ENCODE assay signal across 26 cellular contexts in the genomic region with DNA sequence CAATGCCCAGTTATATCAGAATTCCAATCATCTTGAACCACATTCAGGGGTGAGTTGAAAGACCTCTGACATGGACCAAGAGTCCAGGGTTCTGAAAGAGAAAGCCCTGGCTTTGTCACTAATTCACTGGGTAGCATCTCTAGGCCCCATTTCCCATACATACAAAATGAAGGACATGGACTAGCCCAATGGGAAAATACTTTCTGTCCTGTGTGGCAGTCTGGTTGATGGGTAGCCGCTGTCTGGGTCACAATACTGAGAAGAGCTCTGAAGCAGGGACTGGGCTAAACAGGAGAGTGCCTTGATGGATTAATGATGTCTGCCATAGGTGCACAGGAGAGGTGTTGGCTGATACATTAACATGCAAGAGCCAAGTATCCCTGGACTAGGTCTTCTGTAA.
DNase-seq lines count a peak whose midpoint lies in the region; ATAC-seq and TF ChIP-seq lines count a peak whose summit lies in the region.
"Had no signal": no experiment of that assay in that cellular context is flagged by ENCODE, and none has a peak within 500 bp of the region (broad histone marks: within the 10 kb centered on the region; RNA-seq: fewer than 3 reads in every experiment).

No MANE protein-coding gene starts in this region.

- DNase-seq in right atrium auricular region (ENCODE audit: low spot score), result peak; percentile 26
- no peak for DNase-seq in left ventricle myocardium superior
- DNase-seq in esophagus muscularis mucosa (ENCODE audit: extremely low spot score), result peak; percentile 12
- DNase-seq in left lobe of liver (ENCODE audit: low spot score), result peak; percentile 4
- peak; percentile 51 for DNase-seq in osteocyte (ENCODE audit: extremely low spot score, unreplicated experiment)
- no peak for DNase-seq in NCI-H146 (lab: John Stamatoyannopoulos, UW)
- no peak for DNase-seq in SKM-1 treated with dmso at 0.1 percent for 144 hours (lab: John Stamatoyannopoulos, UW; ENCODE audit: unreplicated experiment)
- DNase-seq in upper lobe of right lung, result no peak
- DNase-seq: 8988T; ACHN; BE2C; C1 segment of cervical spinal cord; CD4-positive, alpha-beta memory T cell; CD4-positive, CD25-positive, alpha-beta regulatory T cell; CD8-positive, alpha-beta memory T cell; COR-L47; DMS 273 treated with DMSO at 0.1 percent for 48 hours; DMS153; DMS53; DMS79; DND-41; EL; GDM1 had no signal

- ATAC-seq in left ventricle myocardium superior (no peak), left lobe of liver (no peak), upper lobe of right lung (no peak)
- ATAC-seq: GM12878 had no signal

- no peaks in the 10 kb centered on the region for H3K27me3 Mint-ChIP-seq in osteocyte (ENCODE audit: unreplicated experiment)

- intact Hi-C loops in left ventricle myocardium superior (cut with micrococcal nuclease) (no loop called here), esophagus muscularis mucosa (cut with DNase I) (no loop called here), upper lobe of right lung (cut with DNase I) (no loop called here)

- TF ChIP-seq EP300 in esophagus muscularis mucosa (IDR thresholded peaks at IDR 0.05), result no peak

- no peak for TF ChIP-seq POLR2A in esophagus muscularis mucosa (IDR thresholded peaks at IDR 0.05; ENCODE audit: low read depth)

- no peaks in the 10 kb centered on the region for H3K4me1 Mint-ChIP-seq in osteocyte (ENCODE audit: unreplicated experiment)
- H3K4me1 Mint-ChIP-seq: CD14-positive monocyte; CD4-positive, alpha-beta memory T cell; CD4-positive, CD25-positive, alpha-beta regulatory T cell; CD8-positive, alpha-beta memory T cell had no signal

- H3K4me1 ChIP-seq in right atrium auricular region (no peaks in the 10 kb centered on the region), esophagus muscularis mucosa (no peaks in the 10 kb centered on the region), upper lobe of right lung (no peaks in the 10 kb centered on the region)
- H3K4me1 ChIP-seq: BE2C, BLaER1 had no signal

- H3K9me3 Mint-ChIP-seq in osteocyte (ENCODE audit: unreplicated experiment), result no peaks in the 10 kb centered on the region
- H3K9me3 Mint-ChIP-seq: CD4-positive, alpha-beta memory T cell; CD8-positive, alpha-beta memory T cell had no signal

- H3K9me3 ChIP-seq in right atrium auricular region, result no peaks in the 10 kb centered on the region
- H3K9me3 ChIP-seq in esophagus muscularis mucosa, result no peaks in the 10 kb centered on the region
- no peaks in the 10 kb centered on the region for H3K9me3 ChIP-seq in upper lobe of right lung
- H3K9me3 ChIP-seq: BE2C, BLaER1 had no signal

- no peak overlapping the region for H3K4me3 ChIP-seq in right atrium auricular region
- H3K4me3 ChIP-seq in esophagus muscularis mucosa, result no peak overlapping the region
- H3K4me3 ChIP-seq in upper lobe of right lung, result no peak overlapping the region
- H3K4me3 ChIP-seq: BLaER1, GM12878 had no signal

- TF ChIP-seq CTCF in right atrium auricular region (IDR thresholded peaks at IDR 0.05) (no peak), esophagus muscularis mucosa (IDR thresholded peaks at IDR 0.05) (no peak), osteocyte (IDR thresholded peaks at IDR 0.05) (no peak), upper lobe of right lung (IDR thresholded peaks at IDR 0.05) (no peak)

- H3K27ac ChIP-seq in right atrium auricular region (no peak overlapping the region), esophagus muscularis mucosa (replicated peaks in 1 of 4) (no peak overlapping the region), upper lobe of right lung (no peak overlapping the region)
- H3K27ac ChIP-seq: BLaER1 had no signal

- 87% methylated on average over 1 of the region's 1 CpG for WGBS in esophagus muscularis mucosa

- no peak overlapping the region for H3K4me3 Mint-ChIP-seq in osteocyte (ENCODE audit: unreplicated experiment)
- H3K4me3 Mint-ChIP-seq: CD14-positive monocyte; CD4-positive, alpha-beta memory T cell; CD4-positive, CD25-positive, alpha-beta regulatory T cell; CD8-positive, alpha-beta memory T cell had no signal

- H3K36me3 Mint-ChIP-seq in osteocyte (ENCODE audit: unreplicated experiment), result no peaks in the 10 kb centered on the region
- H3K36me3 Mint-ChIP-seq: CD14-positive monocyte; CD4-positive, alpha-beta memory T cell; CD4-positive, CD25-positive, alpha-beta regulatory T cell; CD8-positive, alpha-beta memory T cell had no signal

- H3K27me3 ChIP-seq in right atrium auricular region (no peaks in the 10 kb centered on the region), esophagus muscularis mucosa (no peaks in the 10 kb centered on the region), upper lobe of right lung (no peaks in the 10 kb centered on the region)
- H3K27me3 ChIP-seq: BE2C, BLaER1 had no signal

- no peak overlapping the region for H3K27ac Mint-ChIP-seq in osteocyte (ENCODE audit: unreplicated experiment)
- H3K27ac Mint-ChIP-seq: CD4-positive, alpha-beta memory T cell; CD4-positive, CD25-positive, alpha-beta regulatory T cell; CD8-positive, alpha-beta memory T cell had no signal

- H3K36me3 ChIP-seq in right atrium auricular region, result no peaks in the 10 kb centered on the region
- H3K36me3 ChIP-seq in esophagus muscularis mucosa, result no peaks in the 10 kb centered on the region
- no peaks in the 10 kb centered on the region for H3K36me3 ChIP-seq in upper lobe of right lung
- H3K36me3 ChIP-seq: BE2C, BLaER1 had no signal

Comparison
In these comparisons a context has a peak if more than half of its experiments do, and no peak if none do; other contexts are left out.
1. DNase-seq: peak in right atrium auricular region (single experiment), esophagus muscularis mucosa (single experiment), left lobe of liver (single experiment) and osteocyte (single experiment); none in left ventricle myocardium superior (single experiment), NCI-H146 (single experiment), SKM-1 treated with dmso at 0.1 percent for 144 hours (single experiment) and upper lobe of right lung (single experiment).